10 cellular contexts compared by ENCODE assay signal in genomic region chr15:74808073-74808839, GRCh38. TPM values are rescaled to one million over a fixed set of nuclear protein-coding genes. Genes with fewer than 3 reads are reported as not detected.
DNase-seq lines count a peak whose midpoint lies in the region; ATAC-seq, FAIRE-seq and TF ChIP-seq lines count a peak whose summit lies in the region.
"Had no signal": no experiment of that assay in that cellular context is flagged by ENCODE, and none has a peak within 500 bp of the region (broad histone marks: within the 10 kb centered on the region; RNA-seq: fewer than 3 reads in every experiment).

No MANE protein-coding gene starts in this region.

- H3K27me3 Mint-ChIP-seq in natural killer cell treated with Interleukin-12 subunit alpha and Interleukin-12 subunit beta and Interleukin-15 and Interleukin-18, amount 100 ng/mL, for 72 hours = no peaks in the 10 kb centered on the region

- H3K36me3 ChIP-seq in suprapubic skin = peaks cover 10% of the 10 kb centered on the region

- peak overlapping the region; percentile 78 to 85 for H3K27ac Mint-ChIP-seq in natural killer cell treated with Interleukin-12 subunit alpha and Interleukin-12 subunit beta and Interleukin-15 and Interleukin-18, amount 100 ng/mL, for 72 hours

- H3K4me3 Mint-ChIP-seq in natural killer cell treated with Interleukin-12 subunit alpha and Interleukin-12 subunit beta and Interleukin-15 and Interleukin-18, amount 100 ng/mL, for 72 hours = no peak overlapping the region

- TF ChIP-seq CTCF in suprapubic skin (IDR thresholded peaks at IDR 0.05) = no peak

- no peaks in the 10 kb centered on the region for H3K9me3 ChIP-seq in suprapubic skin
- H3K9me3 ChIP-seq: esophagus muscularis mucosa, neutrophil had no signal

- no peak overlapping the region for H3K4me3 ChIP-seq in suprapubic skin
- H3K4me3 ChIP-seq: esophagus muscularis mucosa had no signal

- no peaks in the 10 kb centered on the region for H3K9me3 Mint-ChIP-seq in natural killer cell treated with Interleukin-12 subunit alpha and Interleukin-12 subunit beta and Interleukin-15 and Interleukin-18, amount 100 ng/mL, for 72 hours

- DNase-seq in EH (ENCODE audit: low read depth) (peak; percentile 45), LoVo (ENCODE audit: low spot score) (peak; percentile 44), cerebellum (ENCODE audit: low spot score) (peak; percentile 86), H54 (ENCODE audit: insufficient read length, low spot score) (no peak), suprapubic skin (ENCODE audit: low spot score in 2 of 2) (no peak)
- no peak for DNase-seq in natural killer cell treated with Interleukin-12 subunit alpha and Interleukin-12 subunit beta and Interleukin-15 and Interleukin-18, amount 100 ng/mL, for 72 hours (ENCODE audit: low spot score)
- DNase-seq: NCI-H446 had no signal

- H3K36me3 Mint-ChIP-seq in natural killer cell treated with Interleukin-12 subunit alpha and Interleukin-12 subunit beta and Interleukin-15 and Interleukin-18, amount 100 ng/mL, for 72 hours = peaks cover 6% of the 10 kb centered on the region

- no peak for FAIRE-seq in H54 (lab: Jason Lieb, UNC)

- 69% methylated on average over 18 of the region's 18 CpGs for WGBS in suprapubic skin

- no peak for ATAC-seq in natural killer cell treated with Interleukin-12 subunit alpha and Interleukin-12 subunit beta and Interleukin-15 and Interleukin-18, amount 100 ng/mL, for 72 hours
- no peak for ATAC-seq in GM19395 (IDR thresholded peaks at IDR 0.05; ENCODE audit: unreplicated experiment)

- H3K27me3 ChIP-seq in suprapubic skin = no peaks in the 10 kb centered on the region
- H3K27me3 ChIP-seq: neutrophil had no signal

- H3K4me1 ChIP-seq in suprapubic skin = no peaks in the 10 kb centered on the region

- no peak for TF ChIP-seq POLR2A in H54 (IDR thresholded peaks at IDR 0.05; ENCODE audit: low read depth, low read length)
- TF ChIP-seq POLR2A in suprapubic skin (IDR thresholded peaks at IDR 0.05) = no peak

- H3K4me1 Mint-ChIP-seq in natural killer cell treated with Interleukin-12 subunit alpha and Interleukin-12 subunit beta and Interleukin-15 and Interleukin-18, amount 100 ng/mL, for 72 hours (ENCODE audit: low read depth in 2 of 2) = peaks cover 28 to 34% of the 10 kb centered on the region in 2 donors

- no peak overlapping the region for H3K27ac ChIP-seq in suprapubic skin
- H3K27ac ChIP-seq: esophagus muscularis mucosa, neutrophil had no signal

- TF ChIP-seq EP300 in suprapubic skin (IDR thresholded peaks at IDR 0.05) = no peak

RNA-seq across cellular contexts. Expression of gene LMAN1L, which starts 4.4 kb away (rescaled TPM):
- total RNA-seq in cerebellum (0.09 TPM), suprapubic skin (under 1 TPM in 1 of 4 donors, not detected in 3; 0.42 TPM)
- total RNA-seq in natural killer cell treated with Interleukin-12 subunit alpha and Interleukin-12 subunit beta and Interleukin-15 and Interleukin-18, amount 100 ng/mL, for 72 hours = 1 to 10 TPM; 3.4 to 4.9 TPM

RNA-seq across cellular contexts. Expression of gene CPLX3, which starts 18.2 kb away (rescaled TPM):
- total RNA-seq in cerebellum (1.00 TPM), suprapubic skin (under 1 TPM in 1 of 4 donors, not detected in 3; 0.47 TPM)
- 1 to 10 TPM in 1 of 2 donors, under 1 TPM in 1; 0.43 to 1.7 TPM for total RNA-seq in natural killer cell treated with Interleukin-12 subunit alpha and Interleukin-12 subunit beta and Interleukin-15 and Interleukin-18, amount 100 ng/mL, for 72 hours

RNA-seq across cellular contexts. Expression of gene CSK, which starts 26.4 kb away (rescaled TPM):
- total RNA-seq in cerebellum (21.9 TPM), suprapubic skin (10 to 100 TPM; 33.1 to 45.2 (median 35.5) TPM)
- 100 to 1,000 TPM; 323 TPM for total RNA-seq in natural killer cell treated with Interleukin-12 subunit alpha and Interleukin-12 subunit beta and Interleukin-15 and Interleukin-18, amount 100 ng/mL, for 72 hours

RNA-seq across cellular contexts. Expression of gene ULK3, which starts 34.7 kb away (rescaled TPM):
- 38.7 TPM for total RNA-seq in cerebellum
- total RNA-seq in natural killer cell treated with Interleukin-12 subunit alpha and Interleukin-12 subunit beta and Interleukin-15 and Interleukin-18, amount 100 ng/mL, for 72 hours = 10 to 100 TPM; 39.1 to 74.7 TPM
- total RNA-seq in suprapubic skin = 100 to 1,000 TPM; 105 to 330 (median 129) TPM

RNA-seq across cellular contexts. Expression of gene CYP1A2, which starts 59.6 kb away (rescaled TPM):
- total RNA-seq in cerebellum = not detected
- total RNA-seq in natural killer cell treated with Interleukin-12 subunit alpha and Interleukin-12 subunit beta and Interleukin-15 and Interleukin-18, amount 100 ng/mL, for 72 hours = not detected
- total RNA-seq in suprapubic skin = not detected
- total RNA-seq: esophagus muscularis mucosa had no signal

Comparison
In these comparisons a context has a peak if more than half of its experiments do, and no peak if none do; other contexts are left out.
1. DNase-seq: peak in EH (single experiment), LoVo (single experiment) and cerebellum (single experiment); none in natural killer cell treated with Interleukin-12 subunit alpha and Interleukin-12 subunit beta and Interleukin-15 and Interleukin-18, amount 100 ng/mL, for 72 hours (single experiment), H54 (single experiment) and suprapubic skin (0 of 2).
2. RNA of gene CSK, which starts 26.4 kb away (total RNA-seq): 323 TPM in natural killer cell treated with Interleukin-12 subunit alpha and Interleukin-12 subunit beta and Interleukin-15 and Interleukin-18, amount 100 ng/mL, for 72 hours; 33.1 to 45.2 TPM in suprapubic skin and 21.9 TPM in cerebellum (single experiment); every median in the first group is over 4 times any median in the second.